Comparison of ENCODE assay signal across 2 cellular contexts in the genomic region with DNA sequence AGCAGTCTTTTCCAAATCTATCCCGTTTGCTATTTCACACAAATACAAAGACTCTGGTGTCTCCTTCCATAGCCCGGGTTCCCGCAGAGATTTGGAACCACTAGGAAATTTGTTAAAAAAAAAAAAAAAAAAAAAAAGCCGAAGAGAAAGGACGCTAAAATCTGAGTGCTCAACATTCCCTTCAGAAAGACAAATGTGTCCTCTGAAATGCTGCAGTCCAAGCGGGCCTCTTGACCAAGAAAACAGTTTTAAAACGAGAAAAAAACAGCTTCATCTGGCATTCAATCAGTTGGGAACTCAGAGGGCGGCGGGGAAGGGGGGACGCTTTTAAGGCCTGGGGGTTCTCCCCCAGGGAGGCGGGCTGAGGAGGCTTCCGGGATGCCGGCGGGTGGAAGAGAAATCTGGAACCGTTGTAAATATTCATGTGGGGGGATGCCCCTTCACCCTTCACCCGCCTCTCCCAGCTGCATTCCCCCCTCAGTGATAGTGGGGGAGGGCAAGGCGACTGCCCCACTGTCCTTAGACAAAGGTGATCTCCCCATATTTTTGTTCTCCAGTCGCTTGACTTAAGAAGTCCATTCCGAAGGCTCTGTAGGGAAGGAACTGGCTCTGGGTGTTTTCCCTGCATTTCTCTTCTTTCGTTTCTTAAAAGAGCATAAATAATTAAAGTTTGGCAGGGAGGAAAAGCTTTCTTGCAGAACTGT.
A peak's percentile ranks its signal among the peaks of the same experiment; 100 is the strongest.
TF ChIP-seq lines count a peak whose summit lies in the region.

No MANE protein-coding gene starts in this region.

TF ChIP-seq in A549, 52 proteins besides CTCF, POLR2A, EP300 and RAD21:
- TF ChIP-seq NFE2L2 (conservative IDR thresholded peaks at IDR 0.05; ENCODE audit: low read length) (no peak), CEBPB (IDR thresholded peaks at IDR 0.05) (no peak), CHD4 (IDR thresholded peaks at IDR 0.05; ENCODE audit: borderline replicate concordance) (no peak), CHD2 (IDR thresholded peaks at IDR 0.05; ENCODE audit: low read length, partially characterized antibody) (no peak), JUN (IDR thresholded peaks at IDR 0.05) (no peak), RNF2 (IDR thresholded peaks at IDR 0.05; ENCODE audit: borderline replicate concordance, low read depth) (no peak), NPAS2 (CRISPR knock-in tag; IDR thresholded peaks at IDR 0.05; ENCODE audit: borderline replicate concordance) (no peak), RARB (CRISPR knock-in tag; IDR thresholded peaks at IDR 0.05) (no peak), GATA3 (IDR thresholded peaks at IDR 0.05; ENCODE audit: borderline replicate concordance) (no peak), HOXA7 (CRISPR knock-in tag; IDR thresholded peaks at IDR 0.05) (no peak), FOSL2 (IDR thresholded peaks at IDR 0.05) (no peak), FOSL2 (CRISPR knock-in tag; IDR thresholded peaks at IDR 0.05) (no peak), MAZ (IDR thresholded peaks at IDR 0.05; ENCODE audit: borderline replicate concordance, low read depth, low read length) (no peak), SMC3 (IDR thresholded peaks at IDR 0.05) (no peak)
- TF ChIP-seq, protein P1, sequence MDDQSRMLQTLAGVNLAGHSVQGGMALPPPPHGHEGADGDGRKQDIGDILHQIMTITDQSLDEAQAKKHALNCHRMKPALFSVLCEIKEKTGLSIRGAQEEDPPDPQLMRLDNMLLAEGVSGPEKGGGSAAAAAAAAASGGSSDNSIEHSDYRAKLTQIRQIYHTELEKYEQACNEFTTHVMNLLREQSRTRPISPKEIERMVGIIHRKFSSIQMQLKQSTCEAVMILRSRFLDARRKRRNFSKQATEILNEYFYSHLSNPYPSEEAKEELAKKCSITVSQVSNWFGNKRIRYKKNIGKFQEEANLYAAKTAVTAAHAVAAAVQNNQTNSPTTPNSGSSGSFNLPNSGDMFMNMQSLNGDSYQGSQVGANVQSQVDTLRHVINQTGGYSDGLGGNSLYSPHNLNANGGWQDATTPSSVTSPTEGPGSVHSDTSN (IDR thresholded peaks at IDR 0.05): no peak
- TF ChIP-seq, protein P2, sequence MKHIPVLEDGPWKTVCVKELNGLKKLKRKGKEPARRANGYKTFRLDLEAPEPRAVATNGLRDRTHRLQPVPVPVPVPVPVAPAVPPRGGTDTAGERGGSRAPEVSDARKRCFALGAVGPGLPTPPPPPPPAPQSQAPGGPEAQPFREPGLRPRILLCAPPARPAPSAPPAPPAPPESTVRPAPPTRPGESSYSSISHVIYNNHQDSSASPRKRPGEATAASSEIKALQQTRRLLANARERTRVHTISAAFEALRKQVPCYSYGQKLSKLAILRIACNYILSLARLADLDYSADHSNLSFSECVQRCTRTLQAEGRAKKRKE (CRISPR knock-in tag; IDR thresholded peaks at IDR 0.05; ENCODE audit: low read depth): no peak

TF ChIP-seq in HEK293T, 16 proteins besides CTCF, POLR2A, EP300 and RAD21:
- TF ChIP-seq PKNOX1 (IDR thresholded peaks at IDR 0.05) (peak; percentile 84; the same call in 1 of the 2 replicates), L3MBTL2 (conservative IDR thresholded peaks at IDR 0.05) (no peak), BHLHE40 (IDR thresholded peaks at IDR 0.05; ENCODE audit: borderline replicate concordance) (no peak), SUZ12 (IDR thresholded peaks at IDR 0.05) (no peak), TARDBP (IDR thresholded peaks at IDR 0.05) (no peak)
